ENCODE assay signal across 23 cellular contexts in genomic region chr16:84055366-84055765, GRCh38. TPM values are rescaled to one million over a fixed set of nuclear protein-coding genes. Genes with fewer than 3 reads are reported as not detected.
DNase-seq lines count a peak whose midpoint lies in the region; ATAC-seq and TF ChIP-seq lines count a peak whose summit lies in the region.
"Had no signal": no experiment of that assay in that cellular context is flagged by ENCODE, and none has a peak within 500 bp of the region (broad histone marks: within the 10 kb centered on the region; RNA-seq: fewer than 3 reads in every experiment).

No MANE protein-coding gene starts in this region.

- peak overlapping the region; percentile 25 for H3K27ac ChIP-seq in right cardiac atrium (ENCODE audit: low read length)
- peak overlapping the region; percentile 21 to 72 for H3K27ac ChIP-seq in testis
- H3K27ac ChIP-seq: right lobe of liver, tibial nerve had no signal

- H3K27ac Mint-ChIP-seq in chondrocyte (ENCODE audit: unreplicated experiment), result no peak overlapping the region
- H3K27ac Mint-ChIP-seq in natural killer cell treated with Interleukin-12 subunit alpha and Interleukin-12 subunit beta and Interleukin-15 and Interleukin-18, amount 100 ng/mL, for 72 hours, result no peak overlapping the region
- H3K27ac Mint-ChIP-seq: CD4-positive, CD25-positive, alpha-beta regulatory T cell; T-helper 1 cell treated with Interleukin-12 subunit alpha and Interleukin-12 subunit beta and Interleukin-4 antibody, amounts not matched to agents 30 μg/mL and 1 μg/mL, for 36 hours had no signal

- H3K36me3 Mint-ChIP-seq in chondrocyte (ENCODE audit: low read depth), result peaks cover 43% of the 10 kb centered on the region
- peaks cover 15% of the 10 kb centered on the region for H3K36me3 Mint-ChIP-seq in natural killer cell treated with Interleukin-12 subunit alpha and Interleukin-12 subunit beta and Interleukin-15 and Interleukin-18, amount 100 ng/mL, for 72 hours

- H3K27me3 ChIP-seq in right cardiac atrium (ENCODE audit: control insufficient read depth, insufficient read depth), result no peaks in the 10 kb centered on the region
- no peaks in the 10 kb centered on the region for H3K27me3 ChIP-seq in testis
- H3K27me3 ChIP-seq: right lobe of liver, tibial nerve had no signal

- DNase-seq in NCI-H2171 treated with DMSO at 0.1 percent for 48 hours (lab: John Stamatoyannopoulos, UW), result peak; percentile 57
- DNase-seq in chondrocyte (ENCODE audit: low spot score), result peak; percentile 59
- DNase-seq in right cardiac atrium, result peak; percentile 44 to 85 (median 82)
- no peak for DNase-seq in testis
- DNase-seq in natural killer cell treated with Interleukin-12 subunit alpha and Interleukin-12 subunit beta and Interleukin-15 and Interleukin-18, amount 100 ng/mL, for 72 hours (ENCODE audit: low spot score), result no peak
- no peak for DNase-seq in SW 1271 (lab: John Stamatoyannopoulos, UW)
- DNase-seq: activated CD4-positive, alpha-beta T cell treated with anti-CD3 and anti-CD28 coated beads for 1 hour; activated naive CD4-positive, alpha-beta T cell treated with anti-CD3 and anti-CD28 coated beads, Interleukin-2, amount 50 U/mL, for 16 hours; CD4-positive, CD25-positive, alpha-beta regulatory T cell; central memory CD4-positive, alpha-beta T cell; NCI-H2081 treated with DMSO at 0.1 percent for 48 hours; NCI-H524 treated with DMSO at 0.1 percent for 48 hours; stimulated activated naive CD4-positive, alpha-beta T cell treated with Interleukin-2 at 50 U/mL for 16 hours had no signal

- H3K4me3 Mint-ChIP-seq in chondrocyte (ENCODE audit: unreplicated experiment), result no peak overlapping the region
- H3K4me3 Mint-ChIP-seq in natural killer cell treated with Interleukin-12 subunit alpha and Interleukin-12 subunit beta and Interleukin-15 and Interleukin-18, amount 100 ng/mL, for 72 hours, result no peak overlapping the region
- H3K4me3 Mint-ChIP-seq: IgD-negative memory B cell; T-helper 1 cell treated with Interleukin-12 subunit alpha and Interleukin-12 subunit beta and Interleukin-4 antibody, amounts not matched to agents 30 μg/mL and 1 μg/mL, for 36 hours had no signal

- intact Hi-C loops in right cardiac atrium (cut with DNase I) (no loop called here), testis (cut with DNase I; ENCODE audit: low total_unique reads) (no loop called here)

- no peaks in the 10 kb centered on the region for H3K9me3 Mint-ChIP-seq in chondrocyte (ENCODE audit: low read depth)
- H3K9me3 Mint-ChIP-seq in natural killer cell treated with Interleukin-12 subunit alpha and Interleukin-12 subunit beta and Interleukin-15 and Interleukin-18, amount 100 ng/mL, for 72 hours, result no peaks in the 10 kb centered on the region
- H3K9me3 Mint-ChIP-seq: CD4-positive, CD25-positive, alpha-beta regulatory T cell; IgD-negative memory B cell; T-helper 1 cell treated with Interleukin-12 subunit alpha and Interleukin-12 subunit beta and Interleukin-4 antibody, amounts not matched to agents 30 μg/mL and 1 μg/mL, for 36 hours had no signal

- no peaks in the 10 kb centered on the region for H3K27me3 Mint-ChIP-seq in chondrocyte (ENCODE audit: low read depth)
- no peaks in the 10 kb centered on the region for H3K27me3 Mint-ChIP-seq in natural killer cell treated with Interleukin-12 subunit alpha and Interleukin-12 subunit beta and Interleukin-15 and Interleukin-18, amount 100 ng/mL, for 72 hours
- H3K27me3 Mint-ChIP-seq: CD4-positive, CD25-positive, alpha-beta regulatory T cell; IgD-negative memory B cell had no signal

- ATAC-seq in right cardiac atrium, result peak; percentile 34 to 52
- ATAC-seq in natural killer cell treated with Interleukin-12 subunit alpha and Interleukin-12 subunit beta and Interleukin-15 and Interleukin-18, amount 100 ng/mL, for 72 hours, result no peak
- no peak for ATAC-seq in HG03280 (IDR thresholded peaks at IDR 0.05; ENCODE audit: unreplicated experiment)
- ATAC-seq: right lobe of liver had no signal

- H3K36me3 ChIP-seq in testis (ENCODE audit: low read depth, missing control alignments), result no peaks in the 10 kb centered on the region

- H3K9me3 ChIP-seq in right cardiac atrium (ENCODE audit: control insufficient read depth, low read length) (no peaks in the 10 kb centered on the region), testis (no peaks in the 10 kb centered on the region)
- H3K9me3 ChIP-seq: right lobe of liver, tibial nerve had no signal

- H3K4me3 ChIP-seq in right cardiac atrium (ENCODE audit: low read length) (no peak overlapping the region), testis (no peak overlapping the region)
- H3K4me3 ChIP-seq: right lobe of liver, tibial nerve had no signal

- WGBS in right cardiac atrium, result 44% methylated on average over 5 of the region's 5 CpGs
- WGBS in testis, 2 donors, result 54 to 58% methylated on average over 5 of the region's 5 CpGs

- H3K4me1 ChIP-seq in right cardiac atrium (ENCODE audit: control insufficient read depth, insufficient read depth, low read length) (peaks cover 9% of the 10 kb centered on the region), testis (peaks cover 23% of the 10 kb centered on the region)
- H3K4me1 ChIP-seq: right lobe of liver, tibial nerve had no signal

- TF ChIP-seq CTCF in chondrocyte (IDR thresholded peaks at IDR 0.05) (no peak), testis (IDR thresholded peaks at IDR 0.05) (no peak)

- H3K4me1 Mint-ChIP-seq in chondrocyte (ENCODE audit: low read depth), result no peaks in the 10 kb centered on the region
- H3K4me1 Mint-ChIP-seq in natural killer cell treated with Interleukin-12 subunit alpha and Interleukin-12 subunit beta and Interleukin-15 and Interleukin-18, amount 100 ng/mL, for 72 hours (ENCODE audit: low read depth in 2 of 2), result peaks cover 0 to 3% of the 10 kb centered on the region in 2 donors
- H3K4me1 Mint-ChIP-seq: CD4-positive, CD25-positive, alpha-beta regulatory T cell; IgD-negative memory B cell had no signal

- TF ChIP-seq POLR2A in testis (IDR thresholded peaks at IDR 0.05), result no peak

RNA-seq across cellular contexts. Expression of gene SLC38A8, which starts 12.8 kb away (rescaled TPM):
- not detected in 3 replicates for total RNA-seq in chondrocyte
- under 1 TPM in 2 of 4 donors, not detected in 2; 0.21 to 0.29 TPM for total RNA-seq in right cardiac atrium
- not detected for polyA plus RNA-seq in right cardiac atrium
- total RNA-seq in testis, result under 1 TPM; 0.39 to 0.43 TPM
- 0.33 TPM for polyA plus RNA-seq in testis (ENCODE audit: insufficient read depth, low read depth, low replicate concordance)
- not detected for total RNA-seq in natural killer cell treated with Interleukin-12 subunit alpha and Interleukin-12 subunit beta and Interleukin-15 and Interleukin-18, amount 100 ng/mL, for 72 hours
- total RNA-seq: activated CD8-positive, alpha-beta memory T cell treated with anti-CD3 and anti-CD28 coated beads for 36 hours; CD4-positive, CD25-positive, alpha-beta regulatory T cell; dermis microvascular lymphatic vessel endothelial cell; endothelial cell of umbilical vein; MCF 10A; omental fat pad; right lobe of liver; tibial nerve had no signal
- polyA plus RNA-seq: CD4-positive, CD25-positive, alpha-beta regulatory T cell; endothelial cell of umbilical vein; IgD-negative memory B cell had no signal

Comparison
In these comparisons a context has a peak if more than half of its experiments do, and no peak if none do; other contexts are left out.
1. DNase-seq: peak in NCI-H2171 treated with DMSO at 0.1 percent for 48 hours (single experiment), chondrocyte (single experiment) and right cardiac atrium (3 of 3); none in testis (single experiment), natural killer cell treated with Interleukin-12 subunit alpha and Interleukin-12 subunit beta and Interleukin-15 and Interleukin-18, amount 100 ng/mL, for 72 hours (single experiment) and SW 1271 (0 of 2).
2. ATAC-seq: peak in right cardiac atrium (2 of 2); none in natural killer cell treated with Interleukin-12 subunit alpha and Interleukin-12 subunit beta and Interleukin-15 and Interleukin-18, amount 100 ng/mL, for 72 hours (0 of 2) and HG03280 (single experiment).